ENCODE assay signal across 10 cellular contexts in the genomic region with DNA sequence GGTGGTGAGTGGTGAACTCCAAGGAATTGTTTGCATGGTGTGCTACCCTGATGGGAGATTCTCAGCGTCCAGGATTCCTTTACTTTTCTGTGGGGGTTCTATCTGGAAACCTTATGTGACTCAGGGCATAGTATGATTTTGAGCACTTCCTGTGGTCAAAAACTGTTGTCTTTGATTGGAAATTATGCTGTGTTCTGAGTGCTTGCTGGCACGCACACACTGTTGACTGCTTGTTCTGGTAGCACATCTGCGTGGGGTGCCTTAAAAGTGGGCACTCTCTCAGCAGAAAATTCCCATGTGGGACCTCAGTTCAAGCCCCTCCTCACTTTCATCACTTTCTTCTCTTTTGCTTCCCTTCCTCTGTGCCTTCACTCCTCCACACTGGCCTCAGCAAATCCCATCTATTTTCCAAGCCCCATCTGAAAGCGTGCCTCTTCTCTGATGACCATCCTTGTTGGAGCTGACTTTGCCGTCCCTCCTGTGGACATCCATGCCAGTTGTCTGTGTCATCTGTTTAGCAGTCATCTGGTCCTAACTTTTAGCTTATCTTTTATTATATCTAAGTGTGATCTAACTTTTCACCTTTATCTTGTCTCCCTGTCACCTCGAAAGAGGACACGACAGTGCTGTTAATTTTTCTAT. TPM values are rescaled to one million over a fixed set of nuclear protein-coding genes. Genes with fewer than 3 reads are reported as not detected.
A peak's percentile ranks its signal among the peaks of the same experiment; 100 is the strongest.
DNase-seq lines count a peak whose midpoint lies in the region; ATAC-seq and TF ChIP-seq lines count a peak whose summit lies in the region.
"Had no signal": no experiment of that assay in that cellular context is flagged by ENCODE, and none has a peak within 500 bp of the region (broad histone marks: within the 10 kb centered on the region; RNA-seq: fewer than 3 reads in every experiment).

No MANE protein-coding gene starts in this region.

- H3K4me3 Mint-ChIP-seq in activated T-cell treated with anti-CD3 and anti-CD28 coated beads, Interleukin-2, amount 50 U/mL, for 24 hours = peak overlapping the region; percentile 23
- no peak overlapping the region for H3K4me3 Mint-ChIP-seq in endodermal cell
- peak overlapping the region; percentile 57 for H3K4me3 Mint-ChIP-seq in stimulated activated effector memory CD8-positive, alpha-beta T cell treated with anti-CD3 and anti-CD28 coated beads, Interleukin-12 subunit alpha, Interleukin-12 subunit beta, amount 100 ng/mL, for 72 hours

- no peaks in the 10 kb centered on the region for H3K9me3 ChIP-seq in endodermal cell (ENCODE audit: control insufficient read depth, low read length)
- H3K9me3 ChIP-seq: lower lobe of right lung had no signal

- peaks cover 6% of the 10 kb centered on the region for H3K36me3 Mint-ChIP-seq in activated T-cell treated with anti-CD3 and anti-CD28 coated beads, Interleukin-2, amount 50 U/mL, for 24 hours (ENCODE audit: low read depth)
- H3K36me3 Mint-ChIP-seq in endodermal cell (ENCODE audit: low read depth) = peaks cover 10% of the 10 kb centered on the region
- peaks cover 38% of the 10 kb centered on the region for H3K36me3 Mint-ChIP-seq in stimulated activated effector memory CD8-positive, alpha-beta T cell treated with anti-CD3 and anti-CD28 coated beads, Interleukin-12 subunit alpha, Interleukin-12 subunit beta, amount 100 ng/mL, for 72 hours

- H3K27ac ChIP-seq in endodermal cell (ENCODE audit: low read depth, low read length) = no peak overlapping the region
- H3K27ac ChIP-seq: lower lobe of right lung had no signal

- peaks cover 47% of the 10 kb centered on the region for H3K4me1 Mint-ChIP-seq in activated T-cell treated with anti-CD3 and anti-CD28 coated beads, Interleukin-2, amount 50 U/mL, for 24 hours (ENCODE audit: low read depth)
- peaks cover 17% of the 10 kb centered on the region for H3K4me1 Mint-ChIP-seq in endodermal cell
- peaks cover 65% of the 10 kb centered on the region for H3K4me1 Mint-ChIP-seq in stimulated activated effector memory CD8-positive, alpha-beta T cell treated with anti-CD3 and anti-CD28 coated beads, Interleukin-12 subunit alpha, Interleukin-12 subunit beta, amount 100 ng/mL, for 72 hours

- H3K27ac Mint-ChIP-seq in activated T-cell treated with anti-CD3 and anti-CD28 coated beads, Interleukin-2, amount 50 U/mL, for 24 hours = peak overlapping the region; percentile 75
- peak overlapping the region; percentile 1 for H3K27ac Mint-ChIP-seq in endodermal cell
- peak overlapping the region; percentile 95 for H3K27ac Mint-ChIP-seq in stimulated activated effector memory CD8-positive, alpha-beta T cell treated with anti-CD3 and anti-CD28 coated beads, Interleukin-12 subunit alpha, Interleukin-12 subunit beta, amount 100 ng/mL, for 72 hours

- H3K27me3 Mint-ChIP-seq in activated T-cell treated with anti-CD3 and anti-CD28 coated beads, Interleukin-2, amount 50 U/mL, for 24 hours = no peaks in the 10 kb centered on the region
- no peaks in the 10 kb centered on the region for H3K27me3 Mint-ChIP-seq in endodermal cell (ENCODE audit: insufficient read depth)

- DNase-seq in activated T-cell treated with anti-CD3 and anti-CD28 coated beads, Interleukin-2, amount 50 U/mL, for 24 hours = no peak
- DNase-seq in activated T-cell treated with anti-CD3 and anti-CD28 coated beads, Interleukin-2, amount 50 U/mL, for 48 hours = no peak
- no peak for DNase-seq in endodermal cell
- DNase-seq in stimulated activated effector memory CD8-positive, alpha-beta T cell treated with anti-CD3 and anti-CD28 coated beads, Interleukin-12 subunit alpha, Interleukin-12 subunit beta, amount 100 ng/mL, for 72 hours (ENCODE audit: low spot score in 2 of 2) = peak in 1 of 2 donors; percentile 72
- DNase-seq in activated effector memory CD4-positive, alpha-beta T cell treated with anti-CD3 and anti-CD28 coated beads, Interleukin-2, amount 50 U/mL, for 16 hours = no peak
- no peak for DNase-seq in amygdala (lab: John Stamatoyannopoulos, UW)
- no peak for DNase-seq in NCI-H82 treated with DMSO at 0.1 percent for 48 hours (lab: John Stamatoyannopoulos, UW; ENCODE audit: unreplicated experiment)
- DNase-seq: lower lobe of right lung had no signal

- no peaks in the 10 kb centered on the region for H3K27me3 ChIP-seq in endodermal cell (ENCODE audit: control insufficient read depth, insufficient read depth, low read length, poor library complexity, severe bottlenecking)

- peaks cover 5% of the 10 kb centered on the region for H3K36me3 ChIP-seq in endodermal cell (ENCODE audit: control insufficient read depth, insufficient read depth, low read length)
- H3K36me3 ChIP-seq: lower lobe of right lung had no signal

- WGBS in endodermal cell (ENCODE audit: insufficient coverage in 1 of 2, insufficient read length in 1 of 2), 2 experiments = 94 to 96% methylated on average over 6 to 7 of the region's 7 CpGs

- TF ChIP-seq CTCF in endodermal cell (conservative IDR thresholded peaks at IDR 0.05) = no peak

- peak; percentile 79 for ATAC-seq in SK-N-SH treated with all-trans-retinoic acid at 6 μM for 48 hours
- ATAC-seq in stimulated activated effector memory CD8-positive, alpha-beta T cell treated with anti-CD3 and anti-CD28 coated beads, Interleukin-12 subunit alpha, Interleukin-12 subunit beta, amount 100 ng/mL, for 72 hours = peak; percentile 86
- ATAC-seq: K562, lower lobe of right lung had no signal

- H3K9ac ChIP-seq in endodermal cell (ENCODE audit: extremely low read depth, low read length, poor library complexity, severe bottlenecking) = no peak overlapping the region

- no peak overlapping the region for H3K4me3 ChIP-seq in endodermal cell (ENCODE audit: low read length)
- H3K4me3 ChIP-seq: K562, lower lobe of right lung had no signal

- no peaks in the 10 kb centered on the region for H3K9me3 Mint-ChIP-seq in activated T-cell treated with anti-CD3 and anti-CD28 coated beads, Interleukin-2, amount 50 U/mL, for 24 hours
- H3K9me3 Mint-ChIP-seq in endodermal cell = no peaks in the 10 kb centered on the region
- no peaks in the 10 kb centered on the region for H3K9me3 Mint-ChIP-seq in stimulated activated effector memory CD8-positive, alpha-beta T cell treated with anti-CD3 and anti-CD28 coated beads, Interleukin-12 subunit alpha, Interleukin-12 subunit beta, amount 100 ng/mL, for 72 hours

- H3K4me1 ChIP-seq in endodermal cell (ENCODE audit: control insufficient read depth, insufficient read depth, low read length) = no peaks in the 10 kb centered on the region

TF ChIP-seq in SK-N-SH treated with all-trans-retinoic acid at 6 μM for 48 hours, 23 proteins besides CTCF, POLR2A, EP300 and RAD21:
- TF ChIP-seq RARB (CRISPR knock-in tag; IDR thresholded peaks at IDR 0.05) (no peak), GLIS3 (CRISPR knock-in tag; IDR thresholded peaks at IDR 0.05) (no peak), ZFP3 (CRISPR knock-in tag; IDR thresholded peaks at IDR 0.05) (no peak), ESRRG (CRISPR knock-in tag; IDR thresholded peaks at IDR 0.05) (no peak), ZNF8 (CRISPR knock-in tag; IDR thresholded peaks at IDR 0.05) (no peak), ARNTL (CRISPR knock-in tag; IDR thresholded peaks at IDR 0.05; ENCODE audit: borderline replicate concordance, low read depth) (no peak), CSDC2 (CRISPR knock-in tag; IDR thresholded peaks at IDR 0.05) (no peak), ISL1 (CRISPR knock-in tag; IDR thresholded peaks at IDR 0.05) (no peak), PPARA (CRISPR knock-in tag; IDR thresholded peaks at IDR 0.05; ENCODE audit: borderline replicate concordance) (no peak)
- TF ChIP-seq, protein P1, sequence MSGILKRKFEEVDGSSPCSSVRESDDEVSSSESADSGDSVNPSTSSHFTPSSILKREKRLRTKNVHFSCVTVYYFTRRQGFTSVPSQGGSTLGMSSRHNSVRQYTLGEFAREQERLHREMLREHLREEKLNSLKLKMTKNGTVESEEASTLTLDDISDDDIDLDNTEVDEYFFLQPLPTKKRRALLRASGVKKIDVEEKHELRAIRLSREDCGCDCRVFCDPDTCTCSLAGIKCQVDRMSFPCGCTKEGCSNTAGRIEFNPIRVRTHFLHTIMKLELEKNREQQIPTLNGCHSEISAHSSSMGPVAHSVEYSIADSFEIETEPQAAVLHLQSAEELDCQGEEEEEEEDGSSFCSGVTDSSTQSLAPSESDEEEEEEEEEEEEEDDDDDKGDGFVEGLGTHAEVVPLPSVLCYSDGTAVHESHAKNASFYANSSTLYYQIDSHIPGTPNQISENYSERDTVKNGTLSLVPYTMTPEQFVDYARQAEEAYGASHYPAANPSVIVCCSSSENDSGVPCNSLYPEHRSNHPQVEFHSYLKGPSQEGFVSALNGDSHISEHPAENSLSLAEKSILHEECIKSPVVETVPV (CRISPR knock-in tag; IDR thresholded peaks at IDR 0.05) = no peak
- TF ChIP-seq, protein P2, sequence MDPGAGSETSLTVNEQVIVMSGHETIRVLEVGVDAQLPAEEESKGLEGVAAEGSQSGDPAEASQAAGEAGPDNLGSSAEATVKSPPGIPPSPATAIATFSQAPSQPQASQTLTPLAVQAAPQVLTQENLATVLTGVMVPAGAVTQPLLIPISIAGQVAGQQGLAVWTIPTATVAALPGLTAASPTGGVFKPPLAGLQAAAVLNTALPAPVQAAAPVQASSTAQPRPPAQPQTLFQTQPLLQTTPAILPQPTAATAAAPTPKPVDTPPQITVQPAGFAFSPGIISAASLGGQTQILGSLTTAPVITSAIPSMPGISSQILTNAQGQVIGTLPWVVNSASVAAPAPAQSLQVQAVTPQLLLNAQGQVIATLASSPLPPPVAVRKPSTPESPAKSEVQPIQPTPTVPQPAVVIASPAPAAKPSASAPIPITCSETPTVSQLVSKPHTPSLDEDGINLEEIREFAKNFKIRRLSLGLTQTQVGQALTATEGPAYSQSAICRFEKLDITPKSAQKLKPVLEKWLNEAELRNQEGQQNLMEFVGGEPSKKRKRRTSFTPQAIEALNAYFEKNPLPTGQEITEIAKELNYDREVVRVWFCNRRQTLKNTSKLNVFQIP (CRISPR knock-in tag; IDR thresholded peaks at IDR 0.05; ENCODE audit: borderline replicate concordance, low read depth) = no peak
- TF ChIP-seq, protein P3, sequence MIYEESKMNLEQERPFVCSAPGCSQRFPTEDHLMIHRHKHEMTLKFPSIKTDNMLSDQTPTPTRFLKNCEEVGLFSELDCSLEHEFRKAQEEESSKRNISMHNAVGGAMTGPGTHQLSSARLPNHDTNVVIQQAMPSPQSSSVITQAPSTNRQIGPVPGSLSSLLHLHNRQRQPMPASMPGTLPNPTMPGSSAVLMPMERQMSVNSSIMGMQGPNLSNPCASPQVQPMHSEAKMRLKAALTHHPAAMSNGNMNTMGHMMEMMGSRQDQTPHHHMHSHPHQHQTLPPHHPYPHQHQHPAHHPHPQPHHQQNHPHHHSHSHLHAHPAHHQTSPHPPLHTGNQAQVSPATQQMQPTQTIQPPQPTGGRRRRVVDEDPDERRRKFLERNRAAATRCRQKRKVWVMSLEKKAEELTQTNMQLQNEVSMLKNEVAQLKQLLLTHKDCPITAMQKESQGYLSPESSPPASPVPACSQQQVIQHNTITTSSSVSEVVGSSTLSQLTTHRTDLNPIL (CRISPR knock-in tag; IDR thresholded peaks at IDR 0.05; ENCODE audit: low read depth) = no peak

RNA-seq across cellular contexts. Expression of a gene that starts 56.4 kb away (rescaled TPM):
- 1 to 10 TPM; 6.9 to 8.7 TPM for total RNA-seq in endodermal cell
- 3.6 TPM for polyA plus RNA-seq in endodermal cell (2013, experiment 1 of 2)
- 5.1 TPM for polyA plus RNA-seq in endodermal cell (2013, experiment 2 of 2)

Comparison
In these comparisons a context has a peak if more than half of its experiments do, and no peak if none do; other contexts are left out.
1. H3K27ac Mint-ChIP-seq: peak in every context shown above with its lines; median percentile 95 in stimulated activated effector memory CD8-positive, alpha-beta T cell treated with anti-CD3 and anti-CD28 coated beads, Interleukin-12 subunit alpha, Interleukin-12 subunit beta, amount 100 ng/mL, for 72 hours; 75 in activated T-cell treated with anti-CD3 and anti-CD28 coated beads, Interleukin-2, amount 50 U/mL, for 24 hours; 1 in endodermal cell.